8 cellular contexts compared by ENCODE assay signal in the genomic region with DNA sequence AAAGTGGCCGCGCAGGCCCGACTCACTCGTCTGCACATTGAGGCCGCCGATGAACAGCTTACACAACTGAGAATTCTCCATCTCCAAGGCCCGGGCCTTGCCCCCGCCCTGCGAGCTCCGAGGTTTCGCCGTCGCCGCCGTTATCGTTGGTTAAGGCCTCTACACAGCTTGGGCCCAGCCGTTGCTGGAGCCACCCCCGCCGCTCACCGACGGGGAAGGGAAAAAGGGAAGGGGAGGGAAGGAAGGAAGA. TPM values are rescaled to one million over a fixed set of nuclear protein-coding genes. Genes with fewer than 3 reads are reported as not detected.
DNase-seq lines count a peak whose midpoint lies in the region; ATAC-seq and TF ChIP-seq lines count a peak whose summit lies in the region.

No MANE protein-coding gene starts in this region.

- H3K4me1 Mint-ChIP-seq in activated B cell treated with CpG ODN at 0.5 μM for 24 hours, result peaks cover 35% of the 10 kb centered on the region

- H3K9me3 ChIP-seq in left ventricle myocardium inferior (replicated peaks), result no peaks in the 10 kb centered on the region
- no peaks in the 10 kb centered on the region for H3K9me3 ChIP-seq in spleen

- H3K27me3 ChIP-seq in left ventricle myocardium inferior (ENCODE audit: low read depth) (no peaks in the 10 kb centered on the region), spleen (replicated peaks in 1 of 7) (no peaks in the 10 kb centered on the region)

- DNase-seq in NCI-H2196 (lab: John Stamatoyannopoulos, UW; ENCODE audit: unreplicated experiment), result peak; percentile 43
- no peak for DNase-seq in NCI-H2196 treated with DMSO at 0.1 percent for 48 hours (lab: John Stamatoyannopoulos, UW; ENCODE audit: unreplicated experiment)
- DNase-seq in activated B cell treated with CpG ODN at 0.5 μM for 24 hours, result no peak
- DNase-seq in left ventricle myocardium inferior, result no peak
- DNase-seq in spleen, result no peak
- DNase-seq in activated CD4-positive, alpha-beta T cell treated with anti-CD3 and anti-CD28 coated beads for 4 hours, result no peak
- no peak for DNase-seq in posterior cingulate gyrus

- H3K4me3 ChIP-seq in left ventricle myocardium inferior, result peak overlapping the region; percentile 85
- H3K4me3 ChIP-seq in spleen, result peak overlapping the region; percentile 36 to 75 (median 64)

- 0 to 1% (median 0%) methylated on average over 15 to 21 of the region's 21 CpGs for WGBS in spleen, 5 donors

- TF ChIP-seq CTCF in activated B cell treated with CpG ODN at 0.5 μM for 24 hours (IDR thresholded peaks at IDR 0.05) (no peak), left ventricle myocardium inferior (IDR thresholded peaks at IDR 0.05; ENCODE audit: borderline replicate concordance) (no peak), spleen (IDR thresholded peaks at IDR 0.05 in 8 of 11, conservative IDR thresholded peaks at IDR 0.05 in 3 of 11) (no peak)

- no peaks in the 10 kb centered on the region for H3K27me3 Mint-ChIP-seq in activated B cell treated with CpG ODN at 0.5 μM for 24 hours

- peaks cover 61% of the 10 kb centered on the region for H3K4me1 ChIP-seq in left ventricle myocardium inferior
- peaks cover 15 to 50% (median 43%) of the 10 kb centered on the region in 6 donors for H3K4me1 ChIP-seq in spleen

- no peak for TF ChIP-seq POLR2A in spleen (IDR thresholded peaks at IDR 0.05)

- ATAC-seq in HG02938 (IDR thresholded peaks at IDR 0.05; ENCODE audit: unreplicated experiment), result peak; percentile 11
- peak; percentile 7 for ATAC-seq in activated B cell treated with CpG ODN at 0.5 μM for 24 hours (ENCODE audit: low read depth)

- peaks cover 34% of the 10 kb centered on the region for H3K36me3 Mint-ChIP-seq in activated B cell treated with CpG ODN at 0.5 μM for 24 hours (ENCODE audit: low read depth)

- H3K27ac ChIP-seq in left ventricle myocardium inferior (replicated peaks) (peak overlapping the region; percentile 95), spleen (peak overlapping the region; percentile 93 to 100 (median 99))

- CTCF ChIA-PET in activated B cell treated with CpG ODN at 0.5 μM for 24 hours (lab: Charles Lee), result interaction anchor here (1.2 to 3.0 kb wide), 4 partner anchors 12 to 282 kb away, joined by 4 to 12 read pairs (median 5); no protein-coding TSS in a partner anchor

- intact Hi-C loops in activated B cell treated with CpG ODN at 0.5 μM for 24 hours (cut with micrococcal nuclease), result loop anchor here (1.0 to 10.0 kb wide), 9 partner anchors 135 to 1001 kb away; partner anchors contain the start of genes BRD8, CTNNA1, ETF1 and FAM53C
- intact Hi-C loops in left ventricle myocardium inferior (cut with micrococcal nuclease), result no loop called here
- intact Hi-C loops in spleen (cut with DNase I; ENCODE audit: low total_unique reads), result no loop called here
- intact Hi-C loops in posterior cingulate gyrus (cut with DNase I), result loop anchor here (10.0 kb wide), 1 partner anchor 131 kb away; the partner anchor contains the start of gene PKD2L2

- H3K36me3 ChIP-seq in left ventricle myocardium inferior (no peaks in the 10 kb centered on the region), spleen (peaks cover 0 to 3% (median 0%) of the 10 kb centered on the region in 6 donors)

- POLR2A ChIA-PET in activated B cell treated with CpG ODN at 0.5 μM for 24 hours (lab: Charles Lee), result interaction anchor here (0.7 to 3.0 kb wide), 12 partner anchors 12 to 1977 kb away, joined by 3 to 23 read pairs (median 7); partner anchors contain the start of genes BRD8, ETF1, FAM53C and KIF20A

- no peaks in the 10 kb centered on the region for H3K9me3 Mint-ChIP-seq in activated B cell treated with CpG ODN at 0.5 μM for 24 hours

- peak overlapping the region; percentile 95 for H3K4me3 Mint-ChIP-seq in activated B cell treated with CpG ODN at 0.5 μM for 24 hours

- H3K27ac Mint-ChIP-seq in activated B cell treated with CpG ODN at 0.5 μM for 24 hours, result peak overlapping the region; percentile 100

RNA-seq across cellular contexts. Expression of gene HNRNPA0, which starts 0.3 kb away (rescaled TPM):
- total RNA-seq in activated B cell treated with CpG ODN at 0.5 μM for 24 hours (31.2 and 34.7 TPM in 2 replicates), left ventricle myocardium inferior (13.1 TPM), spleen (10 to 100 TPM; 11.2 to 27.6 (median 22.9) TPM)
- polyA plus RNA-seq in spleen, result 10 to 100 TPM; 18.3 to 32.3 (median 21.3) TPM

RNA-seq across cellular contexts. Expression of gene KLHL3, which starts 18.0 kb away (rescaled TPM):
- total RNA-seq in activated B cell treated with CpG ODN at 0.5 μM for 24 hours, result 5.3 and 5.9 TPM in 2 replicates
- 26.3 TPM for total RNA-seq in left ventricle myocardium inferior
- 10 to 100 TPM in 4 of 7 donors, 1 to 10 TPM in 3; 7.4 to 17.9 (median 11.7) TPM for total RNA-seq in spleen
- 1 to 10 TPM; 1.3 to 2.7 (median 2.2) TPM for polyA plus RNA-seq in spleen

Comparison
In these comparisons a context has a peak if more than half of its experiments do, and no peak if none do; other contexts are left out.
1. intact Hi-C loops: an anchor here in activated B cell treated with CpG ODN at 0.5 μM for 24 hours (1.0 to 10.0 kb wide) and posterior cingulate gyrus (10.0 kb wide); none called in left ventricle myocardium inferior and spleen.